28 cellular contexts compared by ENCODE assay signal in the genomic region with DNA sequence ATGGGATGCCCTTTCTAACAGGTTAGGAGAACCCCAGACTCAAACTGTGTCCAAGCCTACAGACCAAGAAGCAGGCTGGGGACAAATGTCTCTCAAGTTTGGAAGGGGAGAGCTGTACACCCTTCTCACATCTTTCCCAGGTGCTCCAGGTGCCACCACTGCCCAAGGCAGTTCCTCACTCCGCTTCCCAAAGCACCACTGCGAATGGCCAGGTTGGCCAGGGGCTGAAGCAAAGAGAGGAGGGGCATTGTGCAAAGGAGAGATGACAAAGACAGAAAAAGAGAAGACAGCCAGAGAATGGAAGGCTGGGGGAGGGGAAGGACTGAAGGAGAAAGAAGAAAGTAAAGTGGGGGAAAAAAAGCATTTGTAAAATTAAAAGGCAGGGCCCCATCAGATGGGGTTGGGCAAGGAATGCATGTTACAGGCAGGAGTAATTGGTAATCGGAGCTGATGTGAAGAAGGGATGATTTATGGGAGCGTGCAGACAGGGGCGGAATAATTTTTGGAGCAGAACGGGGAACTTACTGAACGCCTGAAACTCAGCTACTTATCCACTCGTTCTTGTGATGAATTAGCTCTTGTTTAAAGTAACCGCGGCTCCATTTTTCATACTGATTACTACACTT.
DNase-seq lines count a peak whose midpoint lies in the region; ATAC-seq and TF ChIP-seq lines count a peak whose summit lies in the region.
"Had no signal": no experiment of that assay in that cellular context is flagged by ENCODE, and none has a peak within 500 bp of the region (broad histone marks: within the 10 kb centered on the region; RNA-seq: fewer than 3 reads in every experiment).

No MANE protein-coding gene starts in this region.

- H3K4me3 Mint-ChIP-seq in stimulated activated naive CD8-positive, alpha-beta T cell treated with anti-CD3 and anti-CD28 coated beads, Interleukin-15, amount 100 ng/mL, for 72 hours: no peak overlapping the region
- H3K4me3 Mint-ChIP-seq: activated T-cell treated with anti-CD3 and anti-CD28 coated beads, Interleukin-2, amount 50 U/mL, for 24 hours; HFFc6; IgD-negative memory B cell; naive B cell; stimulated activated effector memory CD8-positive, alpha-beta T cell treated with anti-CD3 and anti-CD28 coated beads, Interleukin-12 subunit alpha, Interleukin-12 subunit beta, amount 100 ng/mL, for 72 hours; T-helper 1 cell treated with Interleukin-12 subunit alpha and Interleukin-12 subunit beta and Interleukin-4 antibody, amounts not matched to agents 30 μg/mL and 1 μg/mL, for 36 hours had no signal

- no peak for ATAC-seq in stimulated activated naive CD8-positive, alpha-beta T cell treated with anti-CD3 and anti-CD28 coated beads, Interleukin-15, amount 100 ng/mL, for 72 hours
- ATAC-seq in stimulated activated naive CD8-positive, alpha-beta T cell treated with anti-CD3 and anti-CD28 coated beads, Interleukin-15, Interleukin-2, amounts not matched to agents 100 U/mL and 50 U/mL, for 24 hours: no peak
- ATAC-seq: body of pancreas; heart left ventricle; left cardiac atrium; stimulated activated effector memory CD8-positive, alpha-beta T cell treated with anti-CD3 and anti-CD28 coated beads, Interleukin-12 subunit alpha, Interleukin-12 subunit beta, amount 100 ng/mL, for 72 hours had no signal

- no peaks in the 10 kb centered on the region for H3K4me1 ChIP-seq in adrenal gland (replicated peaks in 1 of 2)
- H3K4me1 ChIP-seq: BLaER1 treated with 17β-estradiol and CSF1 and Interleukin-3, amounts not matched to agents 10 nM and 100 nM; body of pancreas; heart left ventricle; SJSA1; suprapubic skin; uterus had no signal

- TF ChIP-seq POLR2A in adrenal gland (IDR thresholded peaks at IDR 0.05): no peak

- H3K4me1 Mint-ChIP-seq in stimulated activated naive CD8-positive, alpha-beta T cell treated with anti-CD3 and anti-CD28 coated beads, Interleukin-15, amount 100 ng/mL, for 72 hours: no peaks in the 10 kb centered on the region
- H3K4me1 Mint-ChIP-seq: stimulated activated effector memory CD8-positive, alpha-beta T cell treated with anti-CD3 and anti-CD28 coated beads, Interleukin-12 subunit alpha, Interleukin-12 subunit beta, amount 100 ng/mL, for 72 hours had no signal

- H3K4me3 ChIP-seq in WERI-Rb-1 (ENCODE audit: low read depth, low read length): no peak overlapping the region
- H3K4me3 ChIP-seq in adrenal gland: no peak overlapping the region
- H3K4me3 ChIP-seq: BLaER1 treated with 17β-estradiol and CSF1 and Interleukin-3, amounts not matched to agents 10 nM and 100 nM; body of pancreas; heart left ventricle; MG63; SJSA1; suprapubic skin; uterus had no signal

- H3K27me3 ChIP-seq in WERI-Rb-1 (ENCODE audit: insufficient read depth, low read depth, severe bottlenecking) (no peaks in the 10 kb centered on the region), adrenal gland (peaks cover 5% of the 10 kb centered on the region)
- H3K27me3 ChIP-seq: BLaER1 treated with 17β-estradiol and CSF1 and Interleukin-3, amounts not matched to agents 10 nM and 100 nM; body of pancreas; heart left ventricle; MG63; SJSA1; uterus had no signal

- H3K9me3 ChIP-seq in WERI-Rb-1 (ENCODE audit: severe bottlenecking) (no peaks in the 10 kb centered on the region), adrenal gland (replicated peaks in 1 of 3) (no peaks in the 10 kb centered on the region)
- H3K9me3 ChIP-seq: BLaER1 treated with 17β-estradiol and CSF1 and Interleukin-3, amounts not matched to agents 10 nM and 100 nM; body of pancreas; heart left ventricle; MG63; SJSA1; suprapubic skin; uterus had no signal

- H3K9me3 Mint-ChIP-seq in stimulated activated naive CD8-positive, alpha-beta T cell treated with anti-CD3 and anti-CD28 coated beads, Interleukin-15, amount 100 ng/mL, for 72 hours: no peaks in the 10 kb centered on the region
- H3K9me3 Mint-ChIP-seq: activated T-cell treated with anti-CD3 and anti-CD28 coated beads, Interleukin-2, amount 50 U/mL, for 24 hours; HFFc6; stimulated activated effector memory CD8-positive, alpha-beta T cell treated with anti-CD3 and anti-CD28 coated beads, Interleukin-12 subunit alpha, Interleukin-12 subunit beta, amount 100 ng/mL, for 72 hours; T-helper 1 cell treated with Interleukin-12 subunit alpha and Interleukin-12 subunit beta and Interleukin-4 antibody, amounts not matched to agents 30 μg/mL and 1 μg/mL, for 36 hours had no signal

- in situ Hi-C loops in GM13976 (cut with MboI; ENCODE audit: low sequenced_read_pairs, unreplicated experiment): no loop called here

- WGBS in adrenal gland, 4 donors: 27 to 41% (median 35%) methylated on average over 10 of the region's 10 CpGs

- intact Hi-C loops in adrenal gland (cut with DNase I): no loop called here

- peak overlapping the region; percentile 4 to 61 for H3K27ac Mint-ChIP-seq in stimulated activated naive CD8-positive, alpha-beta T cell treated with anti-CD3 and anti-CD28 coated beads, Interleukin-15, amount 100 ng/mL, for 72 hours
- H3K27ac Mint-ChIP-seq: activated T-cell treated with anti-CD3 and anti-CD28 coated beads, Interleukin-2, amount 50 U/mL, for 24 hours; HFFc6; IgD-negative memory B cell; stimulated activated effector memory CD8-positive, alpha-beta T cell treated with anti-CD3 and anti-CD28 coated beads, Interleukin-12 subunit alpha, Interleukin-12 subunit beta, amount 100 ng/mL, for 72 hours; T-helper 1 cell treated with Interleukin-12 subunit alpha and Interleukin-12 subunit beta and Interleukin-4 antibody, amounts not matched to agents 30 μg/mL and 1 μg/mL, for 36 hours had no signal

- no peak for TF ChIP-seq CTCF in WERI-Rb-1 (IDR thresholded peaks at IDR 0.05; ENCODE audit: low read depth, low read length)
- no peak for TF ChIP-seq CTCF in adrenal gland (IDR thresholded peaks at IDR 0.05)
- no peak for TF ChIP-seq CTCF in GM13976 (IDR thresholded peaks at IDR 0.05; ENCODE audit: borderline replicate concordance, control extremely low read depth, extremely low read depth, insufficient read depth, missing control alignments)

- H3K36me3 ChIP-seq in WERI-Rb-1 (no peaks in the 10 kb centered on the region), adrenal gland (replicated peaks in 1 of 2) (no peaks in the 10 kb centered on the region)
- H3K36me3 ChIP-seq: BLaER1 treated with 17β-estradiol and CSF1 and Interleukin-3, amounts not matched to agents 10 nM and 100 nM; heart left ventricle; MG63; SJSA1; suprapubic skin; uterus had no signal

- H3K27ac ChIP-seq in WERI-Rb-1 (no peak overlapping the region), adrenal gland (no peak overlapping the region)
- H3K27ac ChIP-seq: BLaER1 treated with 17β-estradiol and CSF1 and Interleukin-3, amounts not matched to agents 10 nM and 100 nM; body of pancreas; heart left ventricle; SJSA1; suprapubic skin; uterus had no signal

- H3K27me3 Mint-ChIP-seq in stimulated activated naive CD8-positive, alpha-beta T cell treated with anti-CD3 and anti-CD28 coated beads, Interleukin-15, amount 100 ng/mL, for 72 hours: peaks cover 8% of the 10 kb centered on the region

- DNase-seq in stimulated activated naive CD8-positive, alpha-beta T cell treated with anti-CD3 and anti-CD28 coated beads, Interleukin-15, amount 100 ng/mL, for 72 hours: no peak
- DNase-seq in stimulated activated naive CD8-positive, alpha-beta T cell treated with anti-CD3 and anti-CD28 coated beads, Interleukin-15, Interleukin-2, amounts not matched to agents 100 U/mL and 50 U/mL, for 24 hours: no peak
- peak; percentile 40 for DNase-seq in NCI-H2227 treated with DMSO at 0.1 percent for 48 hours (lab: John Stamatoyannopoulos, UW)
- peak; percentile 93 for DNase-seq in left kidney (ENCODE audit: low read depth, low spot score)
- DNase-seq in WERI-Rb-1: no peak
- DNase-seq in effector CD4-positive, alpha-beta T cell: no peak
- no peak for DNase-seq in adrenal gland
- no peak for DNase-seq in GM13976 (ENCODE audit: low spot score)
- DNase-seq: activated CD4-positive, alpha-beta T cell treated with anti-CD3 and anti-CD28 coated beads for 4 hours; activated gamma-delta T cell treated with Interleukin-2 at 50 U/mL for 16 hours; activated T-cell treated with anti-CD3 and anti-CD28 coated beads, Interleukin-2, amount 50 U/mL, for 24 hours; body of pancreas; heart left ventricle; HFFc6; left cardiac atrium; mesenchymal stem cell; MG63; naive B cell; NCI-H2029; NCI-H446 treated with DMSO at 0.1 percent for 48 hours; stimulated activated CD4-positive, alpha-beta T cell treated with anti-CD3 and anti-CD28 coated beads, Interleukin-2, amount 100 ng/mL, for 48 hours; uterus had no signal

Comparison
In these comparisons a context has a peak if more than half of its experiments do, and no peak if none do; other contexts are left out.
1. DNase-seq: peak in NCI-H2227 treated with DMSO at 0.1 percent for 48 hours (single experiment) and left kidney (single experiment); none in stimulated activated naive CD8-positive, alpha-beta T cell treated with anti-CD3 and anti-CD28 coated beads, Interleukin-15, amount 100 ng/mL, for 72 hours (0 of 2), stimulated activated naive CD8-positive, alpha-beta T cell treated with anti-CD3 and anti-CD28 coated beads, Interleukin-15, Interleukin-2, amounts not matched to agents 100 U/mL and 50 U/mL, for 24 hours (single experiment), WERI-Rb-1 (single experiment), effector CD4-positive, alpha-beta T cell (single experiment), adrenal gland (0 of 7) and GM13976 (single experiment).